24 cellular contexts compared by ENCODE assay signal in genomic region chr12:42807766-42808165, GRCh38.
DNase-seq lines count a peak whose midpoint lies in the region; ATAC-seq and TF ChIP-seq lines count a peak whose summit lies in the region.
"Had no signal": no experiment of that assay in that cellular context is flagged by ENCODE, and none has a peak within 500 bp of the region (broad histone marks: within the 10 kb centered on the region; RNA-seq: fewer than 3 reads in every experiment).

No MANE protein-coding gene starts in this region.

- no peak overlapping the region for H3K27ac Mint-ChIP-seq in T-helper 17 cell
- H3K27ac Mint-ChIP-seq: CD4-positive, CD25-positive, alpha-beta regulatory T cell had no signal

- no peak overlapping the region for H3K4me2 ChIP-seq in IMR-90 (ENCODE audit: low read depth, low read length)
- no peak overlapping the region for H3K4me2 ChIP-seq in hepatocyte
- H3K4me2 ChIP-seq in smooth muscle cell: peak overlapping the region; percentile 32
- H3K4me2 ChIP-seq: BLaER1 had no signal

- H2AK9ac ChIP-seq in IMR-90 (replicated peaks; ENCODE audit: low read depth, low read length, poor library complexity): no peak overlapping the region

- H4K20me1 ChIP-seq in IMR-90 (ENCODE audit: insufficient read depth, low read length) (no peaks in the 10 kb centered on the region), hepatocyte (ENCODE audit: insufficient read depth, poor library complexity, severe bottlenecking) (no peaks in the 10 kb centered on the region), smooth muscle cell (ENCODE audit: low read depth) (no peaks in the 10 kb centered on the region)
- H4K20me1 ChIP-seq: BLaER1 had no signal

- POLR2A ChIA-PET in IMR-90 (lab: Charles Lee; ENCODE audit: unreplicated experiment): no interaction called here

- peaks cover 9% of the 10 kb centered on the region for H3K4me1 ChIP-seq in IMR-90 (ENCODE audit: control insufficient read depth, insufficient read depth, low read length)
- peaks cover 10% of the 10 kb centered on the region for H3K4me1 ChIP-seq in hepatocyte (ENCODE audit: insufficient read depth)
- H3K4me1 ChIP-seq in smooth muscle cell (ENCODE audit: low read depth): peaks cover 13% of the 10 kb centered on the region
- H3K4me1 ChIP-seq: BLaER1, SJSA1 had no signal

- no peak for TF ChIP-seq POLR2A in IMR-90 (IDR thresholded peaks at IDR 0.05; ENCODE audit: low read depth, low read length)

- H3K9me3 ChIP-seq in IMR-90 (ENCODE audit: control insufficient read depth, insufficient read depth, low read length) (no peaks in the 10 kb centered on the region), hepatocyte (ENCODE audit: low read depth) (no peaks in the 10 kb centered on the region), smooth muscle cell (replicated peaks; ENCODE audit: low read depth) (no peaks in the 10 kb centered on the region), T-helper 17 cell (ENCODE audit: control insufficient read depth, low read length, poor library complexity, severe bottlenecking) (no peaks in the 10 kb centered on the region)
- H3K9me3 ChIP-seq: BLaER1, SJSA1 had no signal

- no peaks in the 10 kb centered on the region; the same call in 1 of the 2 replicates for H3K9me1 ChIP-seq in IMR-90 (ENCODE audit: insufficient read depth, low read length)

- no peak overlapping the region for H3K4me3 ChIP-seq in IMR-90 (ENCODE audit: insufficient read depth, low read depth, low read length)
- H3K4me3 ChIP-seq in hepatocyte: no peak overlapping the region
- H3K4me3 ChIP-seq in smooth muscle cell: no peak overlapping the region
- H3K4me3 ChIP-seq: BLaER1, K562, SJSA1 had no signal

- H2BK20ac ChIP-seq in IMR-90 (ENCODE audit: low read depth, low read length): peak overlapping the region; percentile 45

- no peaks in the 10 kb centered on the region for H3K27me3 ChIP-seq in IMR-90 (ENCODE audit: control insufficient read depth, insufficient read depth, low read length)
- H3K27me3 ChIP-seq in hepatocyte: no peaks in the 10 kb centered on the region
- no peaks in the 10 kb centered on the region for H3K27me3 ChIP-seq in smooth muscle cell (ENCODE audit: low read depth)
- H3K27me3 ChIP-seq: BLaER1, SJSA1 had no signal

- TF ChIP-seq RAD21 in IMR-90 (IDR thresholded peaks at IDR 0.05; ENCODE audit: low read length): no peak

- H4K8ac ChIP-seq in IMR-90 (ENCODE audit: low read depth in 2 of 2, low read length in 2 of 2): peak overlapping the region in 1 of 2 experiments; percentile 30; a peak in 1 of 4 replicates

- H3K27ac ChIP-seq in IMR-90 (ENCODE audit: insufficient read depth, low read length) (no peak overlapping the region), hepatocyte (peak overlapping the region; percentile 41), smooth muscle cell (ENCODE audit: low read depth) (peak overlapping the region; percentile 80)
- H3K27ac ChIP-seq: BLaER1, HL-60, SJSA1 had no signal

- H3K79me2 ChIP-seq in hepatocyte: no peaks in the 10 kb centered on the region
- H3K79me2 ChIP-seq in smooth muscle cell (ENCODE audit: low read depth): no peaks in the 10 kb centered on the region

- H3K4me3 Mint-ChIP-seq in T-helper 17 cell: no peak overlapping the region
- H3K4me3 Mint-ChIP-seq: CD4-positive, CD25-positive, alpha-beta regulatory T cell had no signal

- dilution Hi-C loops in IMR-90 (cut with HindIII; ENCODE audit: low sequenced_read_pairs, unreplicated experiment): no loop called here

- H4K91ac ChIP-seq in IMR-90 (ENCODE audit: insufficient read depth, low read depth, low read length): no peak overlapping the region

- H3K56ac ChIP-seq in IMR-90 (ENCODE audit: extremely low read depth, insufficient read depth, low read length): no peak overlapping the region

- H3K4me1 Mint-ChIP-seq in T-helper 17 cell: no peaks in the 10 kb centered on the region
- H3K4me1 Mint-ChIP-seq: CD4-positive, CD25-positive, alpha-beta regulatory T cell had no signal

- peak overlapping the region; percentile 18; the same call in 1 of the 2 replicates for H3K4ac ChIP-seq in IMR-90 (ENCODE audit: low read depth, low read length)

- peak overlapping the region; percentile 12; the same call in 1 of the 2 replicates for H2AK5ac ChIP-seq in IMR-90 (ENCODE audit: low read depth, low read length)

- H3K36me3 Mint-ChIP-seq in T-helper 17 cell (ENCODE audit: low read depth): no peaks in the 10 kb centered on the region
- H3K36me3 Mint-ChIP-seq: CD4-positive, CD25-positive, alpha-beta regulatory T cell had no signal

- H2BK120ac ChIP-seq in IMR-90 (ENCODE audit: low read depth, low read length): peak overlapping the region; percentile 11; the same call in 1 of the 2 replicates

- H3K36me3 ChIP-seq in IMR-90 (ENCODE audit: control insufficient read depth, insufficient read depth, low read length): no peaks in the 10 kb centered on the region
- no peaks in the 10 kb centered on the region for H3K36me3 ChIP-seq in hepatocyte (replicated peaks; ENCODE audit: insufficient read depth, low read depth)
- no peaks in the 10 kb centered on the region for H3K36me3 ChIP-seq in smooth muscle cell (ENCODE audit: low read depth)
- H3K36me3 ChIP-seq: BLaER1, SJSA1 had no signal

- no peak overlapping the region; the same call in 2 of the 3 replicates for H2BK15ac ChIP-seq in IMR-90 (ENCODE audit: low read depth, low read length)

- intact Hi-C loops in IMR-90 (cut with micrococcal nuclease): loop anchor here (10.0 kb wide), 1 partner anchor 223 kb away; the partner anchor contains the start of gene PRICKLE1

- DNase-seq in IMR-90 (no peak), brain pericyte (ENCODE audit: low read depth, low spot score) (peak; percentile 53), hepatocyte (ENCODE audit: low spot score) (no peak), smooth muscle cell (lab: John Stamatoyannopoulos, UW; ENCODE audit: unreplicated experiment) (no peak), T-helper 17 cell (no peak), ACHN (no peak)
- DNase-seq in activated naive CD4-positive, alpha-beta T cell treated with Interleukin-2 at 50 U/mL for 16 hours: no peak
- DNase-seq: CD4-positive, CD25-positive, alpha-beta regulatory T cell; Kasumi-1; NCI-H1092 treated with DMSO at 0.1 percent for 48 hours; NCI-H1436; NCI-H187; NCI-H2081 treated with DMSO at 0.1 percent for 48 hours; NCI-H2171; NCI-H226; NCI-H510A; NCI-H69; Right ventricle myocardium superior; RPMI8226 had no signal

- H3K23ac ChIP-seq in IMR-90 (ENCODE audit: low read depth, low read length): no peak overlapping the region

- no peak overlapping the region for H3K9ac ChIP-seq in IMR-90 (ENCODE audit: low read depth, low read length)
- H3K9ac ChIP-seq in smooth muscle cell (ENCODE audit: low read depth): no peak overlapping the region
- H3K9ac ChIP-seq: BLaER1 had no signal

- no peaks in the 10 kb centered on the region for H3K9me2 ChIP-seq in hepatocyte (replicated peaks; ENCODE audit: insufficient read depth)

- WGBS in IMR-90 (ENCODE audit: extremely low coverage in 2 of 2, insufficient read length in 1 of 2), 2 experiments: 92% methylated on average over 2 of the region's 3 CpGs; no CpG with 5 or more reads in 1 of the 2 experiments
- WGBS in hepatocyte (ENCODE audit: low lambda C conversion rate, missing lambda C conversion rate): 52% methylated on average over 3 of the region's 3 CpGs
- WGBS in smooth muscle cell (ENCODE audit: low lambda C conversion rate): 28% methylated on average over 3 of the region's 3 CpGs

- peak; percentile 35; the same call in 1 of the 2 replicates for ATAC-seq in IMR-90 (ENCODE audit: low read depth)
- no peak for ATAC-seq in T-helper 17 cell
- ATAC-seq: HCT116, K562 had no signal

- in situ Hi-C loops in IMR-90 (cut with MboI; ENCODE audit: low sequenced_read_pairs) (no loop called here), ACHN (cut with HindIII; ENCODE audit: low pct_ligation_motif_present, low pct_unique_long_range_greater_than_20kb, low sequenced_read_pairs) (no loop called here)

- no TSS peak for BruUV-seq in IMR-90 (replicated peaks; lab: Mats Ljungman, UMichigan)

- H3K27me3 Mint-ChIP-seq in T-helper 17 cell: no peaks in the 10 kb centered on the region
- H3K27me3 Mint-ChIP-seq: CD4-positive, CD25-positive, alpha-beta regulatory T cell had no signal

- no peaks in the 10 kb centered on the region for H3K79me1 ChIP-seq in IMR-90 (ENCODE audit: low read depth in 1 of 2, low read length in 2 of 2)

- peak overlapping the region; percentile 5; the same call in 1 of the 2 replicates for H3K14ac ChIP-seq in IMR-90 (replicated peaks; ENCODE audit: low read depth, low read length)

- H3F3A ChIP-seq in smooth muscle cell (ENCODE audit: low read depth): peaks cover 12% of the 10 kb centered on the region

- TF ChIP-seq CTCF in IMR-90 (conservative IDR thresholded peaks at IDR 0.05; ENCODE audit: low read depth, low read length) (no peak), hepatocyte (IDR thresholded peaks at IDR 0.05; ENCODE audit: poor library complexity) (no peak), smooth muscle cell (IDR thresholded peaks at IDR 0.05; ENCODE audit: borderline replicate concordance, insufficient read depth, poor library complexity, severe bottlenecking) (no peak)

- no peak overlapping the region for H2BK5ac ChIP-seq in IMR-90 (ENCODE audit: low read depth, low read length, poor library complexity, severe bottlenecking)

- H3K18ac ChIP-seq in IMR-90 (ENCODE audit: low read depth, low read length): peak overlapping the region; percentile 45; the same call in 1 of the 2 replicates

- CTCF ChIA-PET in IMR-90 (lab: Yijun Ruan, JAX): no interaction called here

- no peak overlapping the region for H4K5ac ChIP-seq in IMR-90 (ENCODE audit: low read depth, low read length)

- H2AFZ ChIP-seq in IMR-90 (replicated peaks; ENCODE audit: low read length, poor library complexity) (no peak overlapping the region), hepatocyte (no peak overlapping the region), smooth muscle cell (ENCODE audit: low read depth) (peak overlapping the region; percentile 50)

TF ChIP-seq in IMR-90, 13 proteins besides CTCF, POLR2A, EP300 and RAD21:
- TF ChIP-seq MAZ (IDR thresholded peaks at IDR 0.05; ENCODE audit: borderline replicate concordance, low read depth, low read length) (no peak), RCOR1 (IDR thresholded peaks at IDR 0.05; ENCODE audit: insufficient replicate concordance, low read length) (no peak), RFX5 (IDR thresholded peaks at IDR 0.05; ENCODE audit: low read depth, low read length) (no peak), CEBPB (IDR thresholded peaks at IDR 0.05; ENCODE audit: low read depth, low read length) (no peak), FOS (IDR thresholded peaks at IDR 0.05; ENCODE audit: low read depth, low read length) (no peak)
- TF ChIP-seq, protein P1, sequence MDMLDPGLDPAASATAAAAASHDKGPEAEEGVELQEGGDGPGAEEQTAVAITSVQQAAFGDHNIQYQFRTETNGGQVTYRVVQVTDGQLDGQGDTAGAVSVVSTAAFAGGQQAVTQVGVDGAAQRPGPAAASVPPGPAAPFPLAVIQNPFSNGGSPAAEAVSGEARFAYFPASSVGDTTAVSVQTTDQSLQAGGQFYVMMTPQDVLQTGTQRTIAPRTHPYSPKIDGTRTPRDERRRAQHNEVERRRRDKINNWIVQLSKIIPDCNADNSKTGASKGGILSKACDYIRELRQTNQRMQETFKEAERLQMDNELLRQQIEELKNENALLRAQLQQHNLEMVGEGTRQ (IDR thresholded peaks at IDR 0.05; ENCODE audit: low read depth, low read length): no peak
